ENCODE assay signal across 8 cellular contexts in the genomic region with DNA sequence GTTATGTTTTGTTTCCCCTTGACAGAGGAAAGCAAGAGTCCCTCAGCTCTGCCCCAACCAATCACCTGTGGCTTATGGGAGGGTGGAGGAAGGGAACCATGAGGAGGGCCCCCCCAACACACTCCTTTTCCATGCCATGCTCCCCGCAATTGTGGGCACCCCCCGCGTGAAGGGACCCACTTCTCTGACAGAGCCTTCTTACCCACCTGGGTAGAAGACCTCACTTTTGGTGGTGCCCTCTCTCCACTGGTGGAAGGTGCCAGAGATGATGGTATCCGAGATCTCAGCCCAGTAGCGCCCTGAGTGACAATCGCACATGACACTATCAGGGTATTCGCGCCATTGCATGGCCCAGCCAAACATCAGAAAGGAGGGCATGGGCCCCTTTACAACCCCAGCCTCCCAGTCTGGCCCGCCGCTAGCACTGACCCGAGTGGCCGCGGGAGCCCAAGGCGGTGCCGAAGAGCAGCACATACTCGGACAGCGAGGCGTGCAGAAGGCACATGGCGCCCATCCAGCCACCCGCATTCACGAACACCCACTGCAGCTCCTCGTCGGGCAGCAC. TPM values are rescaled to one million over a fixed set of nuclear protein-coding genes. Genes with fewer than 3 reads are reported as not detected.
DNase-seq lines count a peak whose midpoint lies in the region; ATAC-seq and TF ChIP-seq lines count a peak whose summit lies in the region.

No MANE protein-coding gene starts in this region.

- H3K4me3 ChIP-seq in BLaER1 treated with 17β-estradiol and CSF1 and Interleukin-3, amounts not matched to agents 10 nM and 100 nM = peak overlapping the region; percentile 64 to 82 (median 74)
- peak overlapping the region; percentile 67 for H3K4me3 ChIP-seq in HEK293 (ENCODE audit: low read depth, low read length)
- peak overlapping the region; percentile 58 to 69 (median 65) for H3K4me3 ChIP-seq in sigmoid colon

- DNase-seq in activated B cell treated with CpG ODN at 0.5 μM for 24 hours = no peak
- DNase-seq in foreskin keratinocyte = no peak
- DNase-seq in sigmoid colon = no peak
- DNase-seq in KG1 (lab: John Stamatoyannopoulos, UW) = no peak
- no peak for DNase-seq in epidermal melanocyte (ENCODE audit: insufficient read length, low spot score)

- peaks cover 2% of the 10 kb centered on the region for H3K36me3 Mint-ChIP-seq in activated B cell treated with CpG ODN at 0.5 μM for 24 hours (ENCODE audit: low read depth)

- H3K4me2 ChIP-seq in BLaER1 treated with 17β-estradiol and CSF1 and Interleukin-3, amounts not matched to agents 10 nM and 100 nM = peak overlapping the region; percentile 87 to 99 (median 97)

- H3K4me1 ChIP-seq in BLaER1 treated with 17β-estradiol and CSF1 and Interleukin-3, amounts not matched to agents 10 nM and 100 nM = peaks cover 38 to 53% (median 47%) of the 10 kb centered on the region in 10 experiments
- no peaks in the 10 kb centered on the region for H3K4me1 ChIP-seq in HEK293 (ENCODE audit: control insufficient read depth, insufficient read depth, low read length)
- no peaks in the 10 kb centered on the region for H3K4me1 ChIP-seq in foreskin keratinocyte
- peaks cover 0 to 33% (median 30%) of the 10 kb centered on the region in 4 donors for H3K4me1 ChIP-seq in sigmoid colon

- CTCF ChIA-PET in HEK293 (lab: Yijun Ruan, JAX) = interaction anchor here (0.6 to 8.3 kb wide), 8 partner anchors 11 to 1103 kb away, joined by 5 to 164 read pairs (median 12); a partner anchor contains a TSS
- CTCF ChIA-PET in activated B cell treated with CpG ODN at 0.5 μM for 24 hours (lab: Charles Lee) = interaction anchor here (1.0 to 5.2 kb wide), 4 partner anchors 10 to 233 kb away, joined by 3 to 62 read pairs (median 14); a partner anchor contains a TSS

- peak overlapping the region; percentile 47 for H3K27ac Mint-ChIP-seq in activated B cell treated with CpG ODN at 0.5 μM for 24 hours

- peaks cover 0 to 5% (median under 1%) of the 10 kb centered on the region in 11 experiments; a peak in 8 of 22 replicates for H3K27me3 ChIP-seq in BLaER1 treated with 17β-estradiol and CSF1 and Interleukin-3, amounts not matched to agents 10 nM and 100 nM
- H3K27me3 ChIP-seq in foreskin keratinocyte = no peaks in the 10 kb centered on the region
- no peaks in the 10 kb centered on the region for H3K27me3 ChIP-seq in sigmoid colon

- H3K36me3 ChIP-seq in BLaER1 treated with 17β-estradiol and CSF1 and Interleukin-3, amounts not matched to agents 10 nM and 100 nM = peaks cover 0 to 23% (median 12%) of the 10 kb centered on the region in 11 experiments; a peak in 14 of 22 replicates
- H3K36me3 ChIP-seq in HEK293 (ENCODE audit: control insufficient read depth in 2 of 2, insufficient read depth in 1 of 2, low read length in 2 of 2) = peaks cover 0 to 15% of the 10 kb centered on the region in 2 experiments; a peak in 2 of 3 replicates
- peaks cover 0 to 12% (median 3%) of the 10 kb centered on the region in 4 donors for H3K36me3 ChIP-seq in sigmoid colon

- no peak for TF ChIP-seq CTCF in HEK293 (tag by site-specific recombination; IDR thresholded peaks at IDR 0.05)
- TF ChIP-seq CTCF in activated B cell treated with CpG ODN at 0.5 μM for 24 hours (IDR thresholded peaks at IDR 0.05) = no peak
- no peak for TF ChIP-seq CTCF in foreskin keratinocyte (conservative IDR thresholded peaks at IDR 0.05)
- no peak for TF ChIP-seq CTCF in sigmoid colon (IDR thresholded peaks at IDR 0.05)

- ATAC-seq in activated B cell treated with CpG ODN at 0.5 μM for 24 hours (ENCODE audit: low read depth) (peak; percentile 3), foreskin keratinocyte (no peak), HG03280 (IDR thresholded peaks at IDR 0.05; ENCODE audit: unreplicated experiment) (no peak)

- no peaks in the 10 kb centered on the region for H3K9me3 ChIP-seq in BLaER1 treated with 17β-estradiol and CSF1 and Interleukin-3, amounts not matched to agents 10 nM and 100 nM (replicated peaks in 1 of 11)
- H3K9me3 ChIP-seq in HEK293 (ENCODE audit: control insufficient read depth, insufficient read depth, low read depth, low read length) (no peaks in the 10 kb centered on the region), sigmoid colon (no peaks in the 10 kb centered on the region)

- peak overlapping the region; percentile 76 to 88 (median 82); a peak in 21 of 22 replicates for H3K27ac ChIP-seq in BLaER1 treated with 17β-estradiol and CSF1 and Interleukin-3, amounts not matched to agents 10 nM and 100 nM
- H3K27ac ChIP-seq in HEK293 (ENCODE audit: extremely low read depth, low read depth, low read length) = peak overlapping the region; percentile 77
- peak overlapping the region; percentile 69 for H3K27ac ChIP-seq in foreskin keratinocyte
- peak overlapping the region; percentile 85 to 91 (median 87) for H3K27ac ChIP-seq in sigmoid colon

- peak overlapping the region; percentile 79 to 92 (median 85) for H3K9ac ChIP-seq in BLaER1 treated with 17β-estradiol and CSF1 and Interleukin-3, amounts not matched to agents 10 nM and 100 nM

- peak overlapping the region; percentile 87 for H3K4me3 Mint-ChIP-seq in activated B cell treated with CpG ODN at 0.5 μM for 24 hours

- POLR2A ChIA-PET in HEK293 (lab: Yijun Ruan, JAX) = interaction anchor here (0.8 to 7.0 kb wide), 13 partner anchors 8 to 1612 kb away, joined by 3 to 90 read pairs (median 8); a partner anchor contains a TSS
- POLR2A ChIA-PET in activated B cell treated with CpG ODN at 0.5 μM for 24 hours (lab: Charles Lee) = interaction anchor here (0.7 to 5.5 kb wide), 10 partner anchors 8 to 260 kb away, joined by 3 to 44 read pairs (median 6); a partner anchor contains a TSS

- no peaks in the 10 kb centered on the region for H3K9me3 Mint-ChIP-seq in activated B cell treated with CpG ODN at 0.5 μM for 24 hours

- 4 to 8% methylated on average over 23 of the region's 23 CpGs for WGBS in sigmoid colon, 2 donors

- peaks cover 0 to 52% (median 32%) of the 10 kb centered on the region in 11 experiments; a peak in 16 of 22 replicates for H4K20me1 ChIP-seq in BLaER1 treated with 17β-estradiol and CSF1 and Interleukin-3, amounts not matched to agents 10 nM and 100 nM

- H3K27me3 Mint-ChIP-seq in activated B cell treated with CpG ODN at 0.5 μM for 24 hours = no peaks in the 10 kb centered on the region

- no peak for TF ChIP-seq POLR2A in sigmoid colon (IDR thresholded peaks at IDR 0.05)

- H3K4me1 Mint-ChIP-seq in activated B cell treated with CpG ODN at 0.5 μM for 24 hours = peaks cover 29% of the 10 kb centered on the region

- TF ChIP-seq EP300 in sigmoid colon (IDR thresholded peaks at IDR 0.05) = no peak

- intact Hi-C loops in activated B cell treated with CpG ODN at 0.5 μM for 24 hours (cut with micrococcal nuclease) = loop anchor here (1.0 to 10.0 kb wide), 5 partner anchors 9 to 348 kb away; a partner anchor contains a TSS
- intact Hi-C loops in sigmoid colon (cut with DNase I) = no loop called here

TF ChIP-seq in HEK293, 187 proteins besides CTCF, POLR2A, EP300 and RAD21 (continues in another document):
- TF ChIP-seq ZFP37 (tag by site-specific recombination; IDR thresholded peaks at IDR 0.05) (0 out of 2 replicates have a peak, but pooled peaks have one; percentile 48), ZNF501 (tag by site-specific recombination; IDR thresholded peaks at IDR 0.05) (peak; percentile 2; the same call in 1 of the 2 replicates), ZNF792 (tag by site-specific recombination; IDR thresholded peaks at IDR 0.05) (no peak)
- TF ChIP-seq, protein P1, sequence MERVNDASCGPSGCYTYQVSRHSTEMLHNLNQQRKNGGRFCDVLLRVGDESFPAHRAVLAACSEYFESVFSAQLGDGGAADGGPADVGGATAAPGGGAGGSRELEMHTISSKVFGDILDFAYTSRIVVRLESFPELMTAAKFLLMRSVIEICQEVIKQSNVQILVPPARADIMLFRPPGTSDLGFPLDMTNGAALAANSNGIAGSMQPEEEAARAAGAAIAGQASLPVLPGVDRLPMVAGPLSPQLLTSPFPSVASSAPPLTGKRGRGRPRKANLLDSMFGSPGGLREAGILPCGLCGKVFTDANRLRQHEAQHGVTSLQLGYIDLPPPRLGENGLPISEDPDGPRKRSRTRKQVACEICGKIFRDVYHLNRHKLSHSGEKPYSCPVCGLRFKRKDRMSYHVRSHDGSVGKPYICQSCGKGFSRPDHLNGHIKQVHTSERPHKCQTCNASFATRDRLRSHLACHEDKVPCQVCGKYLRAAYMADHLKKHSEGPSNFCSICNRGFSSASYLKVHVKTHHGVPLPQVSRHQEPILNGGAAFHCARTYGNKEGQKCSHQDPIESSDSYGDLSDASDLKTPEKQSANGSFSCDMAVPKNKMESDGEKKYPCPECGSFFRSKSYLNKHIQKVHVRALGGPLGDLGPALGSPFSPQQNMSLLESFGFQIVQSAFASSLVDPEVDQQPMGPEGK (tag by site-specific recombination; IDR thresholded peaks at IDR 0.05) = peak; percentile 25; the same call in 1 of the 2 replicates

RNA-seq across cellular contexts. Expression of a gene that starts 0.7 kb away (rescaled TPM):
- total RNA-seq in activated B cell treated with CpG ODN at 0.5 μM for 24 hours = 27.2 TPM in 2 replicates
- 134 and 155 TPM in 2 replicates for total RNA-seq in foreskin keratinocyte
- 175 and 195 TPM in 2 replicates for polyA plus RNA-seq in foreskin keratinocyte
- total RNA-seq in sigmoid colon = 10 to 100 TPM; 69.0 to 82.6 (median 72.6) TPM
- polyA plus RNA-seq in sigmoid colon = 10 to 100 TPM; 12.0 to 71.5 (median 13.2) TPM

RNA-seq across cellular contexts. Expression of a gene that starts 8.0 kb away (rescaled TPM):
- total RNA-seq in activated B cell treated with CpG ODN at 0.5 μM for 24 hours = not detected in 2 replicates
- total RNA-seq in foreskin keratinocyte = 0.07 and 0.17 TPM in 2 replicates
- polyA plus RNA-seq in foreskin keratinocyte = 0.07 and 0.13 TPM in 2 replicates
- not detected for total RNA-seq in sigmoid colon
- under 1 TPM in 1 of 3 donors, not detected in 2; 0.06 TPM for polyA plus RNA-seq in sigmoid colon

RNA-seq across cellular contexts. Expression of a gene that starts 9.6 kb away (rescaled TPM):
- 55.9 and 62.5 TPM in 2 replicates for total RNA-seq in activated B cell treated with CpG ODN at 0.5 μM for 24 hours
- total RNA-seq in foreskin keratinocyte = 30.5 and 42.4 TPM in 2 replicates
- polyA plus RNA-seq in foreskin keratinocyte = 48.7 and 57.0 TPM in 2 replicates
- 10 to 100 TPM; 28.8 to 51.0 (median 33.1) TPM for total RNA-seq in sigmoid colon
- polyA plus RNA-seq in sigmoid colon = 10 to 100 TPM; 15.6 to 44.8 (median 21.7) TPM

RNA-seq across cellular contexts. Expression of a gene that starts 15.1 kb away (rescaled TPM):
- 11.2 and 18.8 TPM in 2 replicates for total RNA-seq in activated B cell treated with CpG ODN at 0.5 μM for 24 hours
- total RNA-seq in foreskin keratinocyte = 3.0 and 3.6 TPM in 2 replicates
- 2.8 and 3.2 TPM in 2 replicates for polyA plus RNA-seq in foreskin keratinocyte
- total RNA-seq in sigmoid colon = 100 to 1,000 TPM in 1 of 4 donors, 10 to 100 TPM in 3; 67.3 to 110 (median 90.7) TPM
- polyA plus RNA-seq in sigmoid colon = 10 to 100 TPM in 1 of 3 donors, 1 to 10 TPM in 2; 1.4 to 14.8 (median 7.2) TPM

RNA-seq across cellular contexts. Expression of a gene that starts 16.6 kb away (rescaled TPM):
- total RNA-seq in activated B cell treated with CpG ODN at 0.5 μM for 24 hours (63.9 and 64.3 TPM in 2 replicates), foreskin keratinocyte (72.4 and 80.9 TPM in 2 replicates), sigmoid colon (100 to 1,000 TPM in 2 of 4 donors, 10 to 100 TPM in 2; 59.6 to 122 (median 106) TPM)
- polyA plus RNA-seq in foreskin keratinocyte (133 and 137 TPM in 2 replicates), sigmoid colon (10 to 100 TPM; 84.0 to 90.7 (median 86.7) TPM)
